ENCODE assay signal across 12 cellular contexts in the genomic region with DNA sequence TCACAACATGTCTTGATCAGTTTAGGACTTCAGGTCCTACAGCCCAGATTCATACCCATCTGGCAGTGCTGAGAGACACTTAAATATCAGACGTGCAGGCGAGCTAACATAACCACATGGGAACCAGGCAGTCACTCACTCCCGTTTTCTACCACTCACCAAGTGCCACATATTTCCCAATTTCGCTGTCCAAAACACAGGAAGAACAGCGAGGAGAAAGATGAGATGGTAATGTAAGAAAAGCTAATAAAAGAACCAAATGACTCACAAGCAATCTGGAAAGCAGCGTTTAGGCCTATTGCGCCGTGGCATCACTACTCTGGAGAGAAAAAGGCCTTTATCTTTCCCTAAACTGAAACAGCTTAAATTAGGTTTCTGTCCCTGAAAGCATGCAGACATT.
DNase-seq lines count a peak whose midpoint lies in the region; ATAC-seq, FAIRE-seq and TF ChIP-seq lines count a peak whose summit lies in the region.
"Had no signal": no experiment of that assay in that cellular context is flagged by ENCODE, and none has a peak within 500 bp of the region (broad histone marks: within the 10 kb centered on the region; RNA-seq: fewer than 3 reads in every experiment).

No MANE protein-coding gene starts in this region.

- H3K9me3 Mint-ChIP-seq in T-cell: no peaks in the 10 kb centered on the region

- ATAC-seq in T-cell (replicated peaks in 1 of 4): no peak
- no peak for ATAC-seq in GM21619 (IDR thresholded peaks at IDR 0.05; ENCODE audit: unreplicated experiment)

- POLR2A ChIA-PET in T-cell (lab: Charles Lee): no interaction called here

- H3K4me3 Mint-ChIP-seq in T-cell: no peak overlapping the region

- FAIRE-seq in H54 (lab: Jason Lieb, UNC): peak; percentile 88

- TF ChIP-seq POLR2A in H54 (IDR thresholded peaks at IDR 0.05; ENCODE audit: low read depth, low read length): no peak

- no peaks in the 10 kb centered on the region for H3K36me3 Mint-ChIP-seq in T-cell

- CTCF ChIA-PET in T-cell (lab: Charles Lee): no interaction called here

- DNase-seq in A172 (ENCODE audit: low spot score): peak; percentile 65
- peak; percentile 3 for DNase-seq in H54 (ENCODE audit: insufficient read length, low spot score)
- DNase-seq in RPMI7951 (ENCODE audit: low read depth): peak; percentile 17
- peak; percentile 18 for DNase-seq in left kidney (ENCODE audit: low read depth, low spot score)
- DNase-seq in T-cell: no peak
- no peak for DNase-seq in DMS153 (lab: John Stamatoyannopoulos, UW)
- no peak for DNase-seq in T-helper 2 cell
- DNase-seq: activated CD4-positive, alpha-beta T cell treated with anti-CD3 and anti-CD28 coated beads for 48 hours; activated T-cell treated with anti-CD3 and anti-CD28 coated beads, Interleukin-2, amount 50 U/mL, for 1 hour; NCI-H146; NCI-H748 treated with DMSO at 0.1 percent for 48 hours had no signal

- H3K27ac Mint-ChIP-seq in T-cell: no peak overlapping the region

- H3K27me3 Mint-ChIP-seq in T-cell: no peaks in the 10 kb centered on the region

- H3K4me1 Mint-ChIP-seq in T-cell: no peaks in the 10 kb centered on the region

Comparison
In these comparisons a context has a peak if more than half of its experiments do, and no peak if none do; other contexts are left out.
1. DNase-seq: peak in A172 (single experiment), H54 (single experiment), RPMI7951 (single experiment) and left kidney (single experiment); none in T-cell (0 of 34), DMS153 (single experiment) and T-helper 2 cell (0 of 5).